ENCODE assay signal across 1 cellular context in the genomic region with DNA sequence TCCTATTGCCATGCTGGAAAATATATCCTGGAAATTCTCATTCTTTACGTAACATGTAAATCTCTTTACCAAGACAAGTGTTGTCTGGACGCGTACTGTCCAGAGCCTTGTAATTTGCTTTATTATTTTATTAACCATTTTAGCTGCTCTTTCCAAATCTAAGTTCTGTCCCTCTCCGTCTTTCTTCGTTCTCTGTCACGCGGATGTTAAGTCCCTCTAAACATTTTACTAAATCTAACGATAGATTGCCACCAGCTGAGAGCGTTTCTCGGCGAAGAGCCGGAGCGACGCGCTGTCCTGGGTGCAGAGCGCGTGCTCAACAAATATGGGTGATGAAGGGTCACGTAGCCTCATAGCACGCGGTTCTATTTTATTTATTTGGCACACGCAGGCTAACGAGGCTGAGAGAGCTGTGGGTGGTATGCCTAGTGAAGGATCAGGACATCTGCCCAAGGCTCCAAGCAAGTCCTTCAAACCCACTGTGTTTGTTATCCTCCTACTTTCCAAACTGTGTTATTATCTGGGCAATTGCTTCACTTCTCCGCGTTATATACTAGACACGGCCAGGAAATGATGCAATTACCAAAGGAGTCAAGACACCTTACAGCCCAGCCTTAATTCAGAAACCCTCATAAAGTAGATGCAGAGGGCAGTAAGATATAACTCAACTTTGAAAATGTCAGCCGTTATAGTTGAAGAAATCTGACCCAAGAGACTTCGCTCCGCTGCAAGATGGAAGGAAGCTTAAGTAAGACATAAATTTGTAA.
TF ChIP-seq lines count a peak whose summit lies in the region.

No MANE protein-coding gene starts in this region.

TF ChIP-seq in GM12878, 131 proteins besides CTCF, POLR2A, EP300 and RAD21 (continued from another document):
- TF ChIP-seq, protein P1, sequence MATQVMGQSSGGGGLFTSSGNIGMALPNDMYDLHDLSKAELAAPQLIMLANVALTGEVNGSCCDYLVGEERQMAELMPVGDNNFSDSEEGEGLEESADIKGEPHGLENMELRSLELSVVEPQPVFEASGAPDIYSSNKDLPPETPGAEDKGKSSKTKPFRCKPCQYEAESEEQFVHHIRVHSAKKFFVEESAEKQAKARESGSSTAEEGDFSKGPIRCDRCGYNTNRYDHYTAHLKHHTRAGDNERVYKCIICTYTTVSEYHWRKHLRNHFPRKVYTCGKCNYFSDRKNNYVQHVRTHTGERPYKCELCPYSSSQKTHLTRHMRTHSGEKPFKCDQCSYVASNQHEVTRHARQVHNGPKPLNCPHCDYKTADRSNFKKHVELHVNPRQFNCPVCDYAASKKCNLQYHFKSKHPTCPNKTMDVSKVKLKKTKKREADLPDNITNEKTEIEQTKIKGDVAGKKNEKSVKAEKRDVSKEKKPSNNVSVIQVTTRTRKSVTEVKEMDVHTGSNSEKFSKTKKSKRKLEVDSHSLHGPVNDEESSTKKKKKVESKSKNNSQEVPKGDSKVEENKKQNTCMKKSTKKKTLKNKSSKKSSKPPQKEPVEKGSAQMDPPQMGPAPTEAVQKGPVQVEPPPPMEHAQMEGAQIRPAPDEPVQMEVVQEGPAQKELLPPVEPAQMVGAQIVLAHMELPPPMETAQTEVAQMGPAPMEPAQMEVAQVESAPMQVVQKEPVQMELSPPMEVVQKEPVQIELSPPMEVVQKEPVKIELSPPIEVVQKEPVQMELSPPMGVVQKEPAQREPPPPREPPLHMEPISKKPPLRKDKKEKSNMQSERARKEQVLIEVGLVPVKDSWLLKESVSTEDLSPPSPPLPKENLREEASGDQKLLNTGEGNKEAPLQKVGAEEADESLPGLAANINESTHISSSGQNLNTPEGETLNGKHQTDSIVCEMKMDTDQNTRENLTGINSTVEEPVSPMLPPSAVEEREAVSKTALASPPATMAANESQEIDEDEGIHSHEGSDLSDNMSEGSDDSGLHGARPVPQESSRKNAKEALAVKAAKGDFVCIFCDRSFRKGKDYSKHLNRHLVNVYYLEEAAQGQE (IDR thresholded peaks at IDR 0.05; ENCODE audit: low read depth, low read length): no peak
- no peak for TF ChIP-seq ZBED1 (IDR thresholded peaks at IDR 0.05; ENCODE audit: borderline replicate concordance)
- TF ChIP-seq CEBPB (IDR thresholded peaks at IDR 0.05; ENCODE audit: borderline replicate concordance in 1 of 2, low read depth in 2 of 2, low read length in 2 of 2): peak in 1 of 2 experiments; percentile 83; a peak in 1 of 4 replicates
- TF ChIP-seq, protein P2, sequence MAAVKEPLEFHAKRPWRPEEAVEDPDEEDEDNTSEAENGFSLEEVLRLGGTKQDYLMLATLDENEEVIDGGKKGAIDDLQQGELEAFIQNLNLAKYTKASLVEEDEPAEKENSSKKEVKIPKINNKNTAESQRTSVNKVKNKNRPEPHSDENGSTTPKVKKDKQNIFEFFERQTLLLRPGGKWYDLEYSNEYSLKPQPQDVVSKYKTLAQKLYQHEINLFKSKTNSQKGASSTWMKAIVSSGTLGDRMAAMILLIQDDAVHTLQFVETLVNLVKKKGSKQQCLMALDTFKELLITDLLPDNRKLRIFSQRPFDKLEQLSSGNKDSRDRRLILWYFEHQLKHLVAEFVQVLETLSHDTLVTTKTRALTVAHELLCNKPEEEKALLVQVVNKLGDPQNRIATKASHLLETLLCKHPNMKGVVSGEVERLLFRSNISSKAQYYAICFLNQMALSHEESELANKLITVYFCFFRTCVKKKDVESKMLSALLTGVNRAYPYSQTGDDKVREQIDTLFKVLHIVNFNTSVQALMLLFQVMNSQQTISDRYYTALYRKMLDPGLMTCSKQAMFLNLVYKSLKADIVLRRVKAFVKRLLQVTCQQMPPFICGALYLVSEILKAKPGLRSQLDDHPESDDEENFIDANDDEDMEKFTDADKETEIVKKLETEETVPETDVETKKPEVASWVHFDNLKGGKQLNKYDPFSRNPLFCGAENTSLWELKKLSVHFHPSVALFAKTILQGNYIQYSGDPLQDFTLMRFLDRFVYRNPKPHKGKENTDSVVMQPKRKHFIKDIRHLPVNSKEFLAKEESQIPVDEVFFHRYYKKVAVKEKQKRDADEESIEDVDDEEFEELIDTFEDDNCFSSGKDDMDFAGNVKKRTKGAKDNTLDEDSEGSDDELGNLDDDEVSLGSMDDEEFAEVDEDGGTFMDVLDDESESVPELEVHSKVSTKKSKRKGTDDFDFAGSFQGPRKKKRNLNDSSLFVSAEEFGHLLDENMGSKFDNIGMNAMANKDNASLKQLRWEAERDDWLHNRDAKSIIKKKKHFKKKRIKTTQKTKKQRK (IDR thresholded peaks at IDR 0.05; ENCODE audit: low read depth, low read length): no peak
- peak; percentile 14 for TF ChIP-seq SMAD1 (IDR thresholded peaks at IDR 0.05; ENCODE audit: low read depth, partially characterized antibody)
- no peak for TF ChIP-seq PAX5 (IDR thresholded peaks at IDR 0.05; ENCODE audit: borderline replicate concordance, low read depth, low read length)
- TF ChIP-seq, protein P3, sequence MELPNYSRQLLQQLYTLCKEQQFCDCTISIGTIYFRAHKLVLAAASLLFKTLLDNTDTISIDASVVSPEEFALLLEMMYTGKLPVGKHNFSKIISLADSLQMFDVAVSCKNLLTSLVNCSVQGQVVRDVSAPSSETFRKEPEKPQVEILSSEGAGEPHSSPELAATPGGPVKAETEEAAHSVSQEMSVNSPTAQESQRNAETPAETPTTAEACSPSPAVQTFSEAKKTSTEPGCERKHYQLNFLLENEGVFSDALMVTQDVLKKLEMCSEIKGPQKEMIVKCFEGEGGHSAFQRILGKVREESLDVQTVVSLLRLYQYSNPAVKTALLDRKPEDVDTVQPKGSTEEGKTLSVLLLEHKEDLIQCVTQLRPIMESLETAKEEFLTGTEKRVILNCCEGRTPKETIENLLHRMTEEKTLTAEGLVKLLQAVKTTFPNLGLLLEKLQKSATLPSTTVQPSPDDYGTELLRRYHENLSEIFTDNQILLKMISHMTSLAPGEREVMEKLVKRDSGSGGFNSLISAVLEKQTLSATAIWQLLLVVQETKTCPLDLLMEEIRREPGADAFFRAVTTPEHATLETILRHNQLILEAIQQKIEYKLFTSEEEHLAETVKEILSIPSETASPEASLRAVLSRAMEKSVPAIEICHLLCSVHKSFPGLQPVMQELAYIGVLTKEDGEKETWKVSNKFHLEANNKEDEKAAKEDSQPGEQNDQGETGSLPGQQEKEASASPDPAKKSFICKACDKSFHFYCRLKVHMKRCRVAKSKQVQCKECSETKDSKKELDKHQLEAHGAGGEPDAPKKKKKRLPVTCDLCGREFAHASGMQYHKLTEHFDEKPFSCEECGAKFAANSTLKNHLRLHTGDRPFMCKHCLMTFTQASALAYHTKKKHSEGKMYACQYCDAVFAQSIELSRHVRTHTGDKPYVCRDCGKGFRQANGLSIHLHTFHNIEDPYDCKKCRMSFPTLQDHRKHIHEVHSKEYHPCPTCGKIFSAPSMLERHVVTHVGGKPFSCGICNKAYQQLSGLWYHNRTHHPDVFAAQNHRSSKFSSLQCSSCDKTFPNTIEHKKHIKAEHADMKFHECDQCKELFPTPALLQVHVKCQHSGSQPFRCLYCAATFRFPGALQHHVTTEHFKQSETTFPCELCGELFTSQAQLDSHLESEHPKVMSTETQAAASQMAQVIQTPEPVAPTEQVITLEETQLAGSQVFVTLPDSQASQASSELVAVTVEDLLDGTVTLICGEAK (IDR thresholded peaks at IDR 0.05; ENCODE audit: borderline replicate concordance): no peak; the same call in 1 of the 2 replicates
- no peak for TF ChIP-seq ZSCAN29 (IDR thresholded peaks at IDR 0.05)
- peak; percentile 8; the same call in 1 of the 3 replicates for TF ChIP-seq POU2F2 (IDR thresholded peaks at IDR 0.05; ENCODE audit: borderline replicate concordance, low read depth, low read length)
- peak; percentile 63; the same call in 1 of the 2 replicates for TF ChIP-seq SMAD5 (IDR thresholded peaks at IDR 0.05; ENCODE audit: low read depth)
- TF ChIP-seq, protein P4, sequence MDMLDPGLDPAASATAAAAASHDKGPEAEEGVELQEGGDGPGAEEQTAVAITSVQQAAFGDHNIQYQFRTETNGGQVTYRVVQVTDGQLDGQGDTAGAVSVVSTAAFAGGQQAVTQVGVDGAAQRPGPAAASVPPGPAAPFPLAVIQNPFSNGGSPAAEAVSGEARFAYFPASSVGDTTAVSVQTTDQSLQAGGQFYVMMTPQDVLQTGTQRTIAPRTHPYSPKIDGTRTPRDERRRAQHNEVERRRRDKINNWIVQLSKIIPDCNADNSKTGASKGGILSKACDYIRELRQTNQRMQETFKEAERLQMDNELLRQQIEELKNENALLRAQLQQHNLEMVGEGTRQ (IDR thresholded peaks at IDR 0.05; ENCODE audit: borderline replicate concordance, low read depth, low read length): no peak
- TF ChIP-seq SMC3 (IDR thresholded peaks at IDR 0.05; ENCODE audit: borderline replicate concordance, low read length): no peak
- TF ChIP-seq SUPT20H (IDR thresholded peaks at IDR 0.05; ENCODE audit: borderline replicate concordance, control insufficient read depth, low read depth, low read length): no peak
- no peak for TF ChIP-seq KLF5 (IDR thresholded peaks at IDR 0.05; ENCODE audit: partially characterized antibody)
- no peak for TF ChIP-seq KDM1A (IDR thresholded peaks at IDR 0.05; ENCODE audit: borderline replicate concordance)
- TF ChIP-seq, protein P5, sequence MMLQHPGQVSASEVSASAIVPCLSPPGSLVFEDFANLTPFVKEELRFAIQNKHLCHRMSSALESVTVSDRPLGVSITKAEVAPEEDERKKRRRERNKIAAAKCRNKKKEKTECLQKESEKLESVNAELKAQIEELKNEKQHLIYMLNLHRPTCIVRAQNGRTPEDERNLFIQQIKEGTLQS (IDR thresholded peaks at IDR 0.05; ENCODE audit: borderline replicate concordance, extremely low read depth, low read depth, low read length): no peak
- TF ChIP-seq GATAD2B (conservative IDR thresholded peaks at IDR 0.05; ENCODE audit: low read depth): 0 out of 2 replicates have a peak, but pooled peaks have one; percentile 30
- TF ChIP-seq SRF (IDR thresholded peaks at IDR 0.05; ENCODE audit: low read depth in 2 of 2, low read length in 2 of 2): no peak
- no peak for TF ChIP-seq CHD4 (IDR thresholded peaks at IDR 0.05)
- TF ChIP-seq STAT3 (IDR thresholded peaks at IDR 0.05; ENCODE audit: low read depth, low read length): no peak
- TF ChIP-seq MXI1 (IDR thresholded peaks at IDR 0.05; ENCODE audit: low read depth, low read length): no peak
- no peak for TF ChIP-seq ZNF274 (IDR thresholded peaks at IDR 0.05; ENCODE audit: insufficient read depth, insufficient read length)
- peak in 1 of 2 experiments; percentile 44; a peak in 1 of 4 replicates for TF ChIP-seq BHLHE40 (IDR thresholded peaks at IDR 0.05; ENCODE audit: borderline replicate concordance in 1 of 2, low read depth in 2 of 2, low read length in 1 of 2)
